ENCODE assay signal across 13 cellular contexts in genomic region chr19:38679839-38680238, GRCh38. TPM values are rescaled to one million over a fixed set of nuclear protein-coding genes. Genes with fewer than 3 reads are reported as not detected.
DNase-seq lines count a peak whose midpoint lies in the region; ATAC-seq, FAIRE-seq and TF ChIP-seq lines count a peak whose summit lies in the region.
"Had no signal": no experiment of that assay in that cellular context is flagged by ENCODE, and none has a peak within 500 bp of the region (broad histone marks: within the 10 kb centered on the region; RNA-seq: fewer than 3 reads in every experiment).

No MANE protein-coding gene starts in this region.

- H3K4me1 Mint-ChIP-seq in central memory CD8-positive, alpha-beta T cell = peaks cover 92% of the 10 kb centered on the region

- no peaks in the 10 kb centered on the region for H3K27me3 Mint-ChIP-seq in central memory CD8-positive, alpha-beta T cell

- CTCF ChIA-PET in A549 (lab: Yijun Ruan, JAX) = interaction anchor here (0.6 to 18.2 kb wide), 10 partner anchors 14 to 277 kb away, joined by 3 to 336 read pairs (median 6); partner anchors contain the start of genes ACTN4, FAM98C, MRPS12 and SARS2

- FAIRE-seq in A549 (lab: Jason Lieb, UNC) = peak; percentile 86
- FAIRE-seq: H54 had no signal

- H3K9me3 Mint-ChIP-seq in central memory CD8-positive, alpha-beta T cell = no peaks in the 10 kb centered on the region

- no peak; a peak in 1 of 5 replicates for TF ChIP-seq RAD21 in A549 (conservative IDR thresholded peaks at IDR 0.05 in 1 of 2, IDR thresholded peaks at IDR 0.05 in 1 of 2)

- H3K36me3 Mint-ChIP-seq in central memory CD8-positive, alpha-beta T cell (ENCODE audit: insufficient read depth) = peaks cover 12% of the 10 kb centered on the region

- H3K9me3 ChIP-seq in A549 = peaks cover 7% of the 10 kb centered on the region; the same call in 2 of the 3 replicates
- H3K9me3 ChIP-seq in muscle layer of duodenum (ENCODE audit: control insufficient read depth in 1 of 2, low read length in 2 of 2) = no peaks in the 10 kb centered on the region

- ATAC-seq in A549 = peak; percentile 0 to 1; a peak in 2 of 6 replicates
- no peak for ATAC-seq in central memory CD8-positive, alpha-beta T cell (replicated peaks; ENCODE audit: extremely low read depth, poor library complexity, severe bottlenecking)
- ATAC-seq in HG03039 (IDR thresholded peaks at IDR 0.05; ENCODE audit: unreplicated experiment) = no peak
- no peak for ATAC-seq in GM18867 (IDR thresholded peaks at IDR 0.05; ENCODE audit: unreplicated experiment)

- WGBS in A549 (ENCODE audit: missing lambda C conversion rate) = 16% methylated on average over 4 of the region's 4 CpGs

- POLR2A ChIA-PET in A549 (lab: Yijun Ruan, JAX) = interaction anchor here (0.6 to 6.7 kb wide), 4 partner anchors 13 to 31 kb away, joined by 3 to 61 read pairs (median 6); partner anchors contain the start of gene ACTN4

- H3K36me3 ChIP-seq in muscle layer of duodenum (ENCODE audit: control insufficient read depth in 1 of 2, insufficient read depth in 2 of 2, low read length in 2 of 2) = peaks cover 0 to 15% of the 10 kb centered on the region in 2 donors

- TF ChIP-seq EP300 in A549 (IDR thresholded peaks at IDR 0.05) = no peak

- peak overlapping the region; percentile 59 for H3K27ac Mint-ChIP-seq in central memory CD8-positive, alpha-beta T cell (ENCODE audit: low read depth)

- no peak for TF ChIP-seq POLR2A in A549 (IDR thresholded peaks at IDR 0.05; ENCODE audit: low read length)

- H3K4me1 ChIP-seq in A549 (peaks cover 90% of the 10 kb centered on the region), muscle layer of duodenum (ENCODE audit: control insufficient read depth in 1 of 2, insufficient read depth in 2 of 2, low read length in 2 of 2) (peaks cover 52 to 57% of the 10 kb centered on the region in 2 donors)

- TF ChIP-seq CTCF in A549 (IDR thresholded peaks at IDR 0.05) = no peak

- H3K4me3 ChIP-seq in A549 (no peak overlapping the region), muscle layer of duodenum (ENCODE audit: low read depth in 1 of 2, low read length in 2 of 2) (no peak overlapping the region)

- H3K27me3 ChIP-seq in muscle layer of duodenum (ENCODE audit: low read depth, low read length) = no peaks in the 10 kb centered on the region

- peak overlapping the region; percentile 8 for H3K4me3 Mint-ChIP-seq in central memory CD8-positive, alpha-beta T cell
- H3K4me3 Mint-ChIP-seq: neural crest cell had no signal

- H3K27ac ChIP-seq in A549 = peak overlapping the region; percentile 93 to 94
- H3K27ac ChIP-seq in muscle layer of duodenum (ENCODE audit: low read length) = peak overlapping the region; percentile 62
- H3K27ac ChIP-seq: HL-60 had no signal

- DNase-seq in A549 (ENCODE audit: low read depth in 1 of 2, low spot score in 1 of 2) (peak in 1 of 2 experiments; percentile 88), HCEC 1CT (peak; percentile 22), RKO (ENCODE audit: low spot score) (no peak), NCI-H774 (lab: John Stamatoyannopoulos, UW) (no peak)
- no peak for DNase-seq in central memory CD8-positive, alpha-beta T cell (ENCODE audit: low spot score in 2 of 2)
- DNase-seq: activated naive CD4-positive, alpha-beta T cell treated with anti-CD3 and anti-CD28 coated beads, Interleukin-2, amount 50 U/mL, for 16 hours; NCI-H2227 treated with DMSO at 0.1 percent for 48 hours had no signal

- peak overlapping the region; percentile 54 for H3K4me2 ChIP-seq in A549

TF ChIP-seq in A549, 52 proteins besides CTCF, POLR2A, EP300 and RAD21:
- peak; percentile 85; the same call in 1 of the 2 replicates for TF ChIP-seq HOXA7 (CRISPR knock-in tag; IDR thresholded peaks at IDR 0.05)
- TF ChIP-seq GATA3 (IDR thresholded peaks at IDR 0.05; ENCODE audit: borderline replicate concordance) = 0 out of 2 replicates have a peak, but pooled peaks have one; percentile 1
- TF ChIP-seq JUN (IDR thresholded peaks at IDR 0.05) = peak in 1 of 2 experiments; percentile 52; a peak in 2 of 5 replicates
- no peak for TF ChIP-seq HOXB5 (CRISPR knock-in tag; IDR thresholded peaks at IDR 0.05)
- TF ChIP-seq USF2 (IDR thresholded peaks at IDR 0.05) = no peak
- 0 out of 2 replicates have a peak, but pooled peaks have one; percentile 3 for TF ChIP-seq ZC3H11A (IDR thresholded peaks at IDR 0.05)
- 0 out of 2 replicates have a peak, but pooled peaks have one; percentile 44 for TF ChIP-seq FOSL2 (IDR thresholded peaks at IDR 0.05)
- peak; percentile 67 for TF ChIP-seq FOSL2 (CRISPR knock-in tag; IDR thresholded peaks at IDR 0.05)
- 0 out of 3 replicates have a peak, but pooled peaks have one; percentile 29 for TF ChIP-seq BCL3 (IDR thresholded peaks at IDR 0.05)
- TF ChIP-seq CEBPB (IDR thresholded peaks at IDR 0.05) = peak; percentile 64 to 71; a peak in 3 of 4 replicates
- TF ChIP-seq ZFP36 (IDR thresholded peaks at IDR 0.05; ENCODE audit: borderline replicate concordance, partially characterized antibody) = peak; percentile 4
- TF ChIP-seq NPAS2 (CRISPR knock-in tag; IDR thresholded peaks at IDR 0.05; ENCODE audit: borderline replicate concordance) = no peak
- 0 out of 2 replicates have a peak, but pooled peaks have one; percentile 42 for TF ChIP-seq JUNB (IDR thresholded peaks at IDR 0.05)
- TF ChIP-seq MAX (IDR thresholded peaks at IDR 0.05) = peak; percentile 49; the same call in 1 of the 2 replicates
- TF ChIP-seq HES2 (IDR thresholded peaks at IDR 0.05) = no peak

RNA-seq across cellular contexts. Expression of gene ACTN4, which starts 32.4 kb away (rescaled TPM):
- polyA plus RNA-seq in A549 (2011; rRNA removed) = 605 and 614 TPM in 2 replicates
- polyA plus RNA-seq in A549 (2012; cell fraction: cytosol; rRNA removed) = 1,005 and 1,074 TPM in 2 replicates
- 3,482 and 4,263 TPM in 2 replicates for polyA plus RNA-seq in A549 (2012; cell fraction: nucleus; rRNA removed)
- 967 to 1,087 TPM (median 1,011 TPM) in 3 replicates for polyA plus RNA-seq in A549 (2017; fragmentation: RNase III; extraction: RNeasy Plus Mini Kit Qiagen cat#74134 plus additional on column Dnase treatment)
- polyA minus RNA-seq in A549 (2011; rRNA and poly(A)+ RNA removed) = 488 and 611 TPM in 2 replicates

Comparison
In these comparisons a context has a peak if more than half of its experiments do, and no peak if none do; other contexts are left out.
1. ATAC-seq: peak in A549 (2 of 2); none in central memory CD8-positive, alpha-beta T cell (single experiment), HG03039 (single experiment) and GM18867 (single experiment).